Comparison of ENCODE assay signal across 1 cellular context in the genomic region with DNA sequence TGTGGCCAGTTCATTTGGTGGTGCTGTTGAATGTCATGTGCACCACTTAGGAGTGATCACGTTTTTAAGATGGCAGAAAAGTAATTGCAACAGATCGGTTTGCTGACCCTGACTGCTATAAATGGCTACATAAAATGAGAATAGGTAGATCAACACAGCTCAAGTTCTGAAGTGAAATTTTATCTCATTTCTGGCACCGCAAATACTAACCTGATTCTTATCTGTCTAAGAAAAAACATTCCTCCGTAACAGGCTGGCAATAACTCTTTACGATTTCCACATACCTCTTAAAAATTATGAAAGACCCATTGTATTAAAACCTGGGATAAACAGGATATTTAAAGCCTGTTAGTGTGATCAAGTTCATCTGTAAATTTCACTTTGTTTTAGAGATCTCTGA.
A peak's percentile ranks its signal among the peaks of the same experiment; 100 is the strongest.
TF ChIP-seq lines count a peak whose summit lies in the region.

No MANE protein-coding gene starts in this region.

TF ChIP-seq in SK-N-SH, 30 proteins besides CTCF, POLR2A, EP300 and RAD21 (continued from another document):
- TF ChIP-seq TEAD4 (IDR thresholded peaks at IDR 0.05; ENCODE audit: borderline replicate concordance, insufficient read depth) (peak; percentile 35; the same call in 1 of the 2 replicates), SIN3A (IDR thresholded peaks at IDR 0.05; ENCODE audit: borderline replicate concordance, low read depth, low read length) (no peak), TCF12 (IDR thresholded peaks at IDR 0.05) (peak; percentile 61), NFIC (IDR thresholded peaks at IDR 0.05; ENCODE audit: borderline replicate concordance) (peak; percentile 41; the same call in 1 of the 2 replicates), CHD2 (IDR thresholded peaks at IDR 0.05; ENCODE audit: low read length, partially characterized antibody) (no peak), YY1 (IDR thresholded peaks at IDR 0.05; ENCODE audit: low read depth) (no peak), FOXJ3 (CRISPR knock-in tag; IDR thresholded peaks at IDR 0.05) (no peak), RXRA (IDR thresholded peaks at IDR 0.05; ENCODE audit: borderline replicate concordance, low read depth) (no peak), EZH2phosphoT487 (IDR thresholded peaks at IDR 0.05; ENCODE audit: borderline replicate concordance, low read depth) (no peak), JUND (IDR thresholded peaks at IDR 0.05) (peak; percentile 37), TAF1 (IDR thresholded peaks at IDR 0.05; ENCODE audit: borderline replicate concordance, low read depth, low read length) (no peak), RFX5 (IDR thresholded peaks at IDR 0.05; ENCODE audit: low read length) (no peak), SMC3 (IDR thresholded peaks at IDR 0.05; ENCODE audit: low read depth, low read length) (no peak), POLR2AphosphoS5 (IDR thresholded peaks at IDR 0.05; ENCODE audit: low read depth, low read length) (no peak), GATA2 (CRISPR knock-in tag; IDR thresholded peaks at IDR 0.05) (no peak)
- TF ChIP-seq, protein P1, sequence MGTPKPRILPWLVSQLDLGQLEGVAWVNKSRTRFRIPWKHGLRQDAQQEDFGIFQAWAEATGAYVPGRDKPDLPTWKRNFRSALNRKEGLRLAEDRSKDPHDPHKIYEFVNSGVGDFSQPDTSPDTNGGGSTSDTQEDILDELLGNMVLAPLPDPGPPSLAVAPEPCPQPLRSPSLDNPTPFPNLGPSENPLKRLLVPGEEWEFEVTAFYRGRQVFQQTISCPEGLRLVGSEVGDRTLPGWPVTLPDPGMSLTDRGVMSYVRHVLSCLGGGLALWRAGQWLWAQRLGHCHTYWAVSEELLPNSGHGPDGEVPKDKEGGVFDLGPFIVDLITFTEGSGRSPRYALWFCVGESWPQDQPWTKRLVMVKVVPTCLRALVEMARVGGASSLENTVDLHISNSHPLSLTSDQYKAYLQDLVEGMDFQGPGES (IDR thresholded peaks at IDR 0.05; ENCODE audit: low read depth, low read length) = no peak
- TF ChIP-seq, protein P2, sequence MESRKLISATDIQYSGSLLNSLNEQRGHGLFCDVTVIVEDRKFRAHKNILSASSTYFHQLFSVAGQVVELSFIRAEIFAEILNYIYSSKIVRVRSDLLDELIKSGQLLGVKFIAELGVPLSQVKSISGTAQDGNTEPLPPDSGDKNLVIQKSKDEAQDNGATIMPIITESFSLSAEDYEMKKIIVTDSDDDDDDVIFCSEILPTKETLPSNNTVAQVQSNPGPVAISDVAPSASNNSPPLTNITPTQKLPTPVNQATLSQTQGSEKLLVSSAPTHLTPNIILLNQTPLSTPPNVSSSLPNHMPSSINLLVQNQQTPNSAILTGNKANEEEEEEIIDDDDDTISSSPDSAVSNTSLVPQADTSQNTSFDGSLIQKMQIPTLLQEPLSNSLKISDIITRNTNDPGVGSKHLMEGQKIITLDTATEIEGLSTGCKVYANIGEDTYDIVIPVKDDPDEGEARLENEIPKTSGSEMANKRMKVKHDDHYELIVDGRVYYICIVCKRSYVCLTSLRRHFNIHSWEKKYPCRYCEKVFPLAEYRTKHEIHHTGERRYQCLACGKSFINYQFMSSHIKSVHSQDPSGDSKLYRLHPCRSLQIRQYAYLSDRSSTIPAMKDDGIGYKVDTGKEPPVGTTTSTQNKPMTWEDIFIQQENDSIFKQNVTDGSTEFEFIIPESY (IDR thresholded peaks at IDR 0.05; ENCODE audit: borderline replicate concordance, low read depth) = no peak
- TF ChIP-seq, protein P3, sequence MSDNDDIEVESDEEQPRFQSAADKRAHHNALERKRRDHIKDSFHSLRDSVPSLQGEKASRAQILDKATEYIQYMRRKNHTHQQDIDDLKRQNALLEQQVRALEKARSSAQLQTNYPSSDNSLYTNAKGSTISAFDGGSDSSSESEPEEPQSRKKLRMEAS (IDR thresholded peaks at IDR 0.05; ENCODE audit: low read depth) = no peak
- TF ChIP-seq, protein P4, sequence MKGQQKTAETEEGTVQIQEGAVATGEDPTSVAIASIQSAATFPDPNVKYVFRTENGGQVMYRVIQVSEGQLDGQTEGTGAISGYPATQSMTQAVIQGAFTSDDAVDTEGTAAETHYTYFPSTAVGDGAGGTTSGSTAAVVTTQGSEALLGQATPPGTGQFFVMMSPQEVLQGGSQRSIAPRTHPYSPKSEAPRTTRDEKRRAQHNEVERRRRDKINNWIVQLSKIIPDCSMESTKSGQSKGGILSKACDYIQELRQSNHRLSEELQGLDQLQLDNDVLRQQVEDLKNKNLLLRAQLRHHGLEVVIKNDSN (IDR thresholded peaks at IDR 0.05; ENCODE audit: borderline replicate concordance, low read depth) = no peak
- TF ChIP-seq, protein P5, sequence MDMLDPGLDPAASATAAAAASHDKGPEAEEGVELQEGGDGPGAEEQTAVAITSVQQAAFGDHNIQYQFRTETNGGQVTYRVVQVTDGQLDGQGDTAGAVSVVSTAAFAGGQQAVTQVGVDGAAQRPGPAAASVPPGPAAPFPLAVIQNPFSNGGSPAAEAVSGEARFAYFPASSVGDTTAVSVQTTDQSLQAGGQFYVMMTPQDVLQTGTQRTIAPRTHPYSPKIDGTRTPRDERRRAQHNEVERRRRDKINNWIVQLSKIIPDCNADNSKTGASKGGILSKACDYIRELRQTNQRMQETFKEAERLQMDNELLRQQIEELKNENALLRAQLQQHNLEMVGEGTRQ (IDR thresholded peaks at IDR 0.05; ENCODE audit: borderline replicate concordance, low read depth, low read length) = no peak
